Comparison of ENCODE assay signal across 16 cellular contexts in genomic region chr11:72989727-72990126, GRCh38.
DNase-seq lines count a peak whose midpoint lies in the region; ATAC-seq and TF ChIP-seq lines count a peak whose summit lies in the region.
"Had no signal": no experiment of that assay in that cellular context is flagged by ENCODE, and none has a peak within 500 bp of the region (broad histone marks: within the 10 kb centered on the region; RNA-seq: fewer than 3 reads in every experiment).

No MANE protein-coding gene starts in this region.

- DNase-seq in GM04504 (ENCODE audit: low read depth): peak; percentile 17
- peak; percentile 44 for DNase-seq in NB4 (ENCODE audit: low read depth)
- DNase-seq in fibroblast of pulmonary artery (ENCODE audit: low read depth): peak; percentile 73
- DNase-seq in sciatic nerve (ENCODE audit: low spot score): no peak
- no peak for DNase-seq in HK-2 (ENCODE audit: unreplicated experiment)
- DNase-seq in NOMO-1 (lab: John Stamatoyannopoulos, UW; ENCODE audit: unreplicated experiment in 2 of 2): no peak
- no peak for DNase-seq in PC-9
- no peak for DNase-seq in amygdala (lab: John Stamatoyannopoulos, UW)
- DNase-seq: activated CD4-positive, alpha-beta T cell treated with anti-CD3 and anti-CD28 coated beads for 36 hours; activated CD8-positive, alpha-beta memory T cell treated with anti-CD3 and anti-CD28 coated beads, Interleukin-2, amount 50 U/mL, for 4 hours; activated gamma-delta T cell treated with Interleukin-2 at 50 U/mL for 16 hours; NCI-H1417; NCI-H2171 treated with DMSO at 0.1 percent for 48 hours; T-helper 2 cell; tibial artery had no signal

- TF ChIP-seq POLR2A in NB4 (IDR thresholded peaks at IDR 0.05; ENCODE audit: extremely low read depth, insufficient read length): no peak

- no peaks in the 10 kb centered on the region for H3K4me1 ChIP-seq in PC-9 (replicated peaks; ENCODE audit: insufficient read depth)
- H3K4me1 ChIP-seq: BLaER1 had no signal

- POLR2A ChIA-PET in PC-9 (lab: Charles Lee; ENCODE audit: unreplicated experiment): no interaction called here

- H4K20me1 ChIP-seq in PC-9 (ENCODE audit: insufficient read depth): no peaks in the 10 kb centered on the region

- H3K36me3 ChIP-seq in PC-9 (ENCODE audit: low read depth): no peaks in the 10 kb centered on the region

- no peaks in the 10 kb centered on the region for H3K79me2 ChIP-seq in PC-9 (ENCODE audit: low read depth)

- no peaks in the 10 kb centered on the region for H3K27me3 ChIP-seq in PC-9 (ENCODE audit: insufficient read depth, low read depth)
- H3K27me3 ChIP-seq: BLaER1, tibial artery had no signal

- intact Hi-C loops in sciatic nerve (cut with DNase I): no loop called here
- intact Hi-C loops in PC-9 (cut with micrococcal nuclease; ENCODE audit: unreplicated experiment): no loop called here

- H3K9me3 ChIP-seq in PC-9 (ENCODE audit: insufficient read depth, low read depth): no peaks in the 10 kb centered on the region
- H3K9me3 ChIP-seq: tibial artery had no signal

- CTCF ChIA-PET in PC-9 (lab: Charles Lee): interaction anchor here (0.5 kb wide), 1 partner anchor 65 kb away, joined by 3 read pairs; no protein-coding TSS in a partner anchor

- H3K27ac ChIP-seq in PC-9: no peak overlapping the region
- H3K27ac ChIP-seq: BLaER1, tibial artery had no signal

- no peak overlapping the region for H3K4me2 ChIP-seq in PC-9
- H3K4me2 ChIP-seq: BLaER1 had no signal

- BruUV-seq in PC-9 (replicated peaks; lab: Mats Ljungman, UMichigan): no TSS peak

- H3F3A ChIP-seq in PC-9 (ENCODE audit: insufficient read depth, low read depth): no peaks in the 10 kb centered on the region

- peak; percentile 52 for ATAC-seq in sciatic nerve
- ATAC-seq: activated CD4-positive, alpha-beta T cell treated with anti-CD3 and anti-CD28 coated beads for 36 hours had no signal

- no peak overlapping the region for H2AFZ ChIP-seq in PC-9

- TF ChIP-seq CTCF in NB4 (IDR thresholded peaks at IDR 0.05; ENCODE audit: low read depth, low read length) (no peak), fibroblast of pulmonary artery (IDR thresholded peaks at IDR 0.05; ENCODE audit: low read length, missing control alignments) (no peak), PC-9 (conservative IDR thresholded peaks at IDR 0.05) (no peak)

- H3K4me3 ChIP-seq in NB4 (ENCODE audit: low read depth, low read length) (no peak overlapping the region), fibroblast of pulmonary artery (replicated peaks; ENCODE audit: low read depth, low read length) (no peak overlapping the region), PC-9 (no peak overlapping the region)
- H3K4me3 ChIP-seq: BLaER1, tibial artery had no signal

- no peaks in the 10 kb centered on the region for H3K9me2 ChIP-seq in PC-9 (ENCODE audit: insufficient read depth)

Comparison
In these comparisons a context has a peak if more than half of its experiments do, and no peak if none do; other contexts are left out.
1. DNase-seq: peak in GM04504 (single experiment), NB4 (single experiment) and fibroblast of pulmonary artery (single experiment); none in sciatic nerve (single experiment), HK-2 (single experiment), NOMO-1 (0 of 2), PC-9 (0 of 2) and amygdala (0 of 56).